ENCODE assay signal across 8 cellular contexts in genomic region chr1:245829861-245830260, GRCh38.
"Had no signal": no experiment of that assay in that cellular context is flagged by ENCODE, and none has a peak within 500 bp of the region (broad histone marks: within the 10 kb centered on the region; RNA-seq: fewer than 3 reads in every experiment).

No MANE protein-coding gene starts in this region.

- H3K4me3 ChIP-seq: GM23338 had no signal

- H3K27me3 Mint-ChIP-seq: IgD-negative memory B cell had no signal

- FAIRE-seq: H1, H54, HepG2 had no signal

- H3K27ac Mint-ChIP-seq: GM23338, H9, IgD-negative memory B cell had no signal

- H3K9me3 Mint-ChIP-seq: GM23338, H9 had no signal

- ATAC-seq: GM23338, HepG2 had no signal

- H3K4me3 Mint-ChIP-seq: GM23338, H9 had no signal

- DNase-seq: H9, HCEC 1CT, KBM-7 had no signal
